In genomic region chr16:8661703-8662102, GRCh38 we compare ENCODE assay signal across 18 cellular contexts.
"Had no signal": no experiment of that assay in that cellular context is flagged by ENCODE, and none has a peak within 500 bp of the region (broad histone marks: within the 10 kb centered on the region; RNA-seq: fewer than 3 reads in every experiment).

No MANE protein-coding gene starts in this region.

- ATAC-seq: effector memory CD8-positive, alpha-beta T cell had no signal

- H3K9me3 ChIP-seq: colonic mucosa, esophagus squamous epithelium, gastrocnemius medialis, heart right ventricle, left lung, lower lobe of right lung, mucosa of descending colon had no signal

- H3K4me1 ChIP-seq: colonic mucosa, esophagus squamous epithelium, gastrocnemius medialis, heart right ventricle, left lung, lower lobe of right lung had no signal

- H3K27me3 Mint-ChIP-seq: dendritic cell treated with granulocyte-macrophage colony-stimulating factor and Interleukin-4, amounts not matched to agents 40 ng/mL and 50 ng/mL, for 4 days; effector memory CD8-positive, alpha-beta T cell had no signal

- H3K27ac ChIP-seq: colonic mucosa, epithelial cell of prostate, esophagus squamous epithelium, gastrocnemius medialis, heart right ventricle, left lung, lower lobe of right lung had no signal

- H3K9me3 Mint-ChIP-seq: dendritic cell treated with granulocyte-macrophage colony-stimulating factor and Interleukin-4, amounts not matched to agents 40 ng/mL and 50 ng/mL, for 4 days; effector memory CD8-positive, alpha-beta T cell; endodermal cell; mesothelial cell of epicardium had no signal

- H3K27me3 ChIP-seq: colonic mucosa, esophagus squamous epithelium, gastrocnemius medialis, heart right ventricle, left lung had no signal

- FAIRE-seq: endometrium, islet of Langerhans, keratinocyte had no signal

- DNase-seq: cortex of kidney; effector CD8-positive, alpha-beta T cell; esophagus squamous epithelium; foreskin melanocyte; gastrocnemius medialis had no signal

- H3K4me1 Mint-ChIP-seq: mesothelial cell of epicardium had no signal

- H3K36me3 ChIP-seq: colonic mucosa, gastrocnemius medialis had no signal

- H3K36me3 Mint-ChIP-seq: mesothelial cell of epicardium had no signal

- H3K4me3 ChIP-seq: colonic mucosa, esophagus squamous epithelium, gastrocnemius medialis, heart right ventricle, left lung, lower lobe of right lung, mucosa of descending colon had no signal

- H3K27ac Mint-ChIP-seq: dendritic cell treated with granulocyte-macrophage colony-stimulating factor and Interleukin-4, amounts not matched to agents 40 ng/mL and 50 ng/mL, for 4 days; effector memory CD8-positive, alpha-beta T cell; mesothelial cell of epicardium had no signal

- H3K4me3 Mint-ChIP-seq: dendritic cell treated with granulocyte-macrophage colony-stimulating factor and Interleukin-4, amounts not matched to agents 40 ng/mL and 50 ng/mL, for 4 days; effector memory CD8-positive, alpha-beta T cell; endodermal cell; mesothelial cell of epicardium had no signal
